In genomic region chr18:48848641-48849143, GRCh38 we compare ENCODE assay signal across 14 cellular contexts.
DNase-seq lines count a peak whose midpoint lies in the region; ATAC-seq and TF ChIP-seq lines count a peak whose summit lies in the region.
"Had no signal": no experiment of that assay in that cellular context is flagged by ENCODE, and none has a peak within 500 bp of the region (broad histone marks: within the 10 kb centered on the region; RNA-seq: fewer than 3 reads in every experiment).

No MANE protein-coding gene starts in this region.

- H3K4me2 ChIP-seq in BLaER1 treated with 17β-estradiol and CSF1 and Interleukin-3, amounts not matched to agents 10 nM and 100 nM = peak overlapping the region in 10 of 11 experiments; percentile 20 to 67 (median 57); a peak in 20 of 22 replicates
- peak overlapping the region; percentile 5 for H3K4me2 ChIP-seq in neural progenitor cell
- no peak overlapping the region for H3K4me2 ChIP-seq in H9 (ENCODE audit: insufficient read depth, insufficient read length, low read length)

- H3K56ac ChIP-seq in H9 (ENCODE audit: insufficient read length, low read depth, low read length) = no peak overlapping the region

- H3T11ph ChIP-seq in H9 (ENCODE audit: low read length) = no peak overlapping the region

- no peak overlapping the region for H2BK5ac ChIP-seq in H9 (ENCODE audit: insufficient read length, low read length)

- peaks cover 58 to 81% (median 77%) of the 10 kb centered on the region in 10 experiments for H3K4me1 ChIP-seq in BLaER1 treated with 17β-estradiol and CSF1 and Interleukin-3, amounts not matched to agents 10 nM and 100 nM
- peaks cover 7% of the 10 kb centered on the region for H3K4me1 ChIP-seq in Panc1 (ENCODE audit: control insufficient read depth, insufficient read depth, low read length)
- peaks cover 31% of the 10 kb centered on the region for H3K4me1 ChIP-seq in neural progenitor cell
- no peaks in the 10 kb centered on the region for H3K4me1 ChIP-seq in H9 (ENCODE audit: insufficient read depth, low read length)
- H3K4me1 ChIP-seq: SJCRH30 had no signal

- no peak overlapping the region for H3K4ac ChIP-seq in H9 (ENCODE audit: low read depth, low read length)

- H3K9ac ChIP-seq in BLaER1 treated with 17β-estradiol and CSF1 and Interleukin-3, amounts not matched to agents 10 nM and 100 nM = no peak overlapping the region
- H3K9ac ChIP-seq in neural progenitor cell = no peak overlapping the region
- no peak overlapping the region for H3K9ac ChIP-seq in H9 (ENCODE audit: extremely low read depth, insufficient read length, low read length)

- H3K27me3 ChIP-seq in BLaER1 treated with 17β-estradiol and CSF1 and Interleukin-3, amounts not matched to agents 10 nM and 100 nM = no peaks in the 10 kb centered on the region
- H3K27me3 ChIP-seq in Panc1 (ENCODE audit: control insufficient read depth, insufficient read depth, low read length) (no peaks in the 10 kb centered on the region), neural progenitor cell (no peaks in the 10 kb centered on the region), H9 (ENCODE audit: insufficient read depth, low read length) (no peaks in the 10 kb centered on the region)
- H3K27me3 ChIP-seq: SJCRH30, spleen, vagina had no signal

- peaks cover 64% of the 10 kb centered on the region for H3K4me1 Mint-ChIP-seq in neural progenitor cell
- H3K4me1 Mint-ChIP-seq in H9 = peaks cover 30 to 42% of the 10 kb centered on the region in 2 experiments
- no peaks in the 10 kb centered on the region for H3K4me1 Mint-ChIP-seq in Calu3 (ENCODE audit: low read depth, unreplicated experiment)

- DNase-seq in Panc1 (ENCODE audit: low read depth, low spot score) (no peak), neural progenitor cell (ENCODE audit: low spot score) (peak; percentile 69), H9 (no peak), Calu3 (no peak)
- DNase-seq: amniotic stem cell, NCI-H524 treated with DMSO at 0.1 percent for 48 hours, SJCRH30 had no signal

- H4K91ac ChIP-seq in H9 (ENCODE audit: insufficient read length, low read depth, low read length) = no peak overlapping the region

- no peak overlapping the region; a peak in 1 of 22 replicates for H3K27ac ChIP-seq in BLaER1 treated with 17β-estradiol and CSF1 and Interleukin-3, amounts not matched to agents 10 nM and 100 nM
- H3K27ac ChIP-seq in Panc1 (ENCODE audit: low read length) (no peak overlapping the region), neural progenitor cell (no peak overlapping the region), H9 (ENCODE audit: insufficient read length, low read depth, low read length) (no peak overlapping the region)
- H3K27ac ChIP-seq: SJCRH30, spleen, vagina had no signal

- no peak overlapping the region for H3K23ac ChIP-seq in H9 (ENCODE audit: insufficient read length, low read depth, low read length)

- H3K18ac ChIP-seq in H9 (ENCODE audit: insufficient read length, low read depth, low read length) = no peak overlapping the region

- no peak overlapping the region for H3K14ac ChIP-seq in H9 (ENCODE audit: insufficient read depth, low read length)

- peaks cover 3% of the 10 kb centered on the region for H3K9me3 Mint-ChIP-seq in neural progenitor cell
- H3K9me3 Mint-ChIP-seq in H9 = no peaks in the 10 kb centered on the region
- H3K9me3 Mint-ChIP-seq in Calu3 (ENCODE audit: low read depth, unreplicated experiment) = peaks cover 10% of the 10 kb centered on the region

- H2BK20ac ChIP-seq in H9 (ENCODE audit: low read depth, low read length, poor library complexity, severe bottlenecking) = no peak overlapping the region

- BruUV-seq in Panc1 (replicated peaks; lab: Mats Ljungman, UMichigan) = no TSS peak
- BruUV-seq in Calu3 (replicated peaks; lab: Mats Ljungman, UMichigan) = no TSS peak

- no peaks in the 10 kb centered on the region for H4K20me1 ChIP-seq in BLaER1 treated with 17β-estradiol and CSF1 and Interleukin-3, amounts not matched to agents 10 nM and 100 nM
- H4K20me1 ChIP-seq in neural progenitor cell (ENCODE audit: low read depth) = no peaks in the 10 kb centered on the region
- no peaks in the 10 kb centered on the region for H4K20me1 ChIP-seq in H9 (ENCODE audit: control insufficient read depth, insufficient read depth, insufficient read length)

- H3K27ac Mint-ChIP-seq in neural progenitor cell (peak overlapping the region; percentile 74), H9 (peak overlapping the region in 1 of 3 experiments; percentile 71; a peak in 1 of 7 replicates), Calu3 (ENCODE audit: unreplicated experiment) (no peak overlapping the region)

- CTCF ChIA-PET in Panc1 (lab: Charles Lee) = no interaction called here
- CTCF ChIA-PET in Calu3 (lab: Charles Lee) = no interaction called here

- POLR2A ChIA-PET in Panc1 (lab: Charles Lee) = no interaction called here

- ATAC-seq in Panc1 (peak; percentile 66), esophagus mucosa (peak; percentile 78), GM19035 (IDR thresholded peaks at IDR 0.05; ENCODE audit: unreplicated experiment) (no peak), HG02610 (IDR thresholded peaks at IDR 0.05; ENCODE audit: unreplicated experiment) (no peak)
- ATAC-seq: naive thymus-derived CD8-positive, alpha-beta T cell had no signal

- H2AFZ ChIP-seq in neural progenitor cell (replicated peaks) (no peak overlapping the region), H9 (ENCODE audit: low read length) (no peak overlapping the region)

- H2BK12ac ChIP-seq in H9 (ENCODE audit: insufficient read length, low read depth, low read length) = no peak overlapping the region

- H3F3A ChIP-seq in neural progenitor cell (ENCODE audit: low read depth) = no peaks in the 10 kb centered on the region

- H3K79me2 ChIP-seq in neural progenitor cell (ENCODE audit: low read depth) (no peaks in the 10 kb centered on the region), H9 (ENCODE audit: insufficient read depth, low read length) (no peaks in the 10 kb centered on the region)

- H3K36me3 Mint-ChIP-seq in neural progenitor cell (peaks cover 4% of the 10 kb centered on the region), H9 (ENCODE audit: insufficient read depth in 1 of 3, low read depth in 3 of 3) (peaks cover 0 to 2% (median 0%) of the 10 kb centered on the region in 3 experiments; a peak in 1 of 7 replicates), Calu3 (ENCODE audit: insufficient read depth, unreplicated experiment) (no peaks in the 10 kb centered on the region)
- H3K36me3 Mint-ChIP-seq: naive thymus-derived CD8-positive, alpha-beta T cell had no signal

- no peaks in the 10 kb centered on the region for H3K23me2 ChIP-seq in H9 (ENCODE audit: insufficient read length, low read depth, low read length, poor library complexity, severe bottlenecking)

- H3K27me3 Mint-ChIP-seq in neural progenitor cell (ENCODE audit: insufficient read depth, low read depth) (peaks cover 8% of the 10 kb centered on the region), H9 (ENCODE audit: low read depth) (peaks cover 3% of the 10 kb centered on the region; the same call in 1 of the 2 replicates), Calu3 (ENCODE audit: unreplicated experiment) (no peaks in the 10 kb centered on the region)
- H3K27me3 Mint-ChIP-seq: naive thymus-derived CD8-positive, alpha-beta T cell had no signal

- in situ Hi-C loops in Panc1 (cut with HindIII; ENCODE audit: low pct_unique_long_range_greater_than_20kb, low sequenced_read_pairs) = no loop called here

- no peak overlapping the region for H3K4me3 Mint-ChIP-seq in neural progenitor cell
- H3K4me3 Mint-ChIP-seq in H9 = no peak overlapping the region; a peak in 1 of 5 replicates
- H3K4me3 Mint-ChIP-seq in Calu3 (ENCODE audit: low read depth, unreplicated experiment) = no peak overlapping the region
- H3K4me3 Mint-ChIP-seq: naive thymus-derived CD8-positive, alpha-beta T cell had no signal

- no peaks in the 10 kb centered on the region for H3K79me1 ChIP-seq in H9 (ENCODE audit: insufficient read depth, low read depth, low read length, poor library complexity, severe bottlenecking)

- intact Hi-C loops in Panc1 (cut with micrococcal nuclease; ENCODE audit: unreplicated experiment) = no loop called here
- intact Hi-C loops in Calu3 (cut with micrococcal nuclease; ENCODE audit: unreplicated experiment) = no loop called here

- peaks cover 0 to 4% (median 0%) of the 10 kb centered on the region in 11 experiments; a peak in 1 of 22 replicates for H3K9me3 ChIP-seq in BLaER1 treated with 17β-estradiol and CSF1 and Interleukin-3, amounts not matched to agents 10 nM and 100 nM (replicated peaks in 1 of 11)
- no peaks in the 10 kb centered on the region for H3K9me3 ChIP-seq in Panc1 (ENCODE audit: control insufficient read depth, insufficient read depth, low read depth, low read length)
- no peaks in the 10 kb centered on the region for H3K9me3 ChIP-seq in neural progenitor cell (ENCODE audit: low read depth)
- H3K9me3 ChIP-seq in H9 (ENCODE audit: control insufficient read depth, low read depth, low read length) = no peaks in the 10 kb centered on the region
- H3K9me3 ChIP-seq: SJCRH30, spleen, vagina had no signal

- H2BK120ac ChIP-seq in H9 (ENCODE audit: low read depth, low read length, poor library complexity, severe bottlenecking) = no peak overlapping the region

- no peak overlapping the region for H3K4me3 ChIP-seq in BLaER1 treated with 17β-estradiol and CSF1 and Interleukin-3, amounts not matched to agents 10 nM and 100 nM
- H3K4me3 ChIP-seq in Panc1 (ENCODE audit: low read depth in 2 of 2, low read length in 2 of 2) (no peak overlapping the region), neural progenitor cell (no peak overlapping the region)
- H3K4me3 ChIP-seq: SJCRH30, spleen, vagina had no signal

- H2AK5ac ChIP-seq in H9 (ENCODE audit: insufficient read length, low read length) = no peak overlapping the region

- H4K5ac ChIP-seq in H9 (ENCODE audit: insufficient read length, low read depth, low read length) = no peak overlapping the region

- no peak overlapping the region for H4K8ac ChIP-seq in H9 (replicated peaks; ENCODE audit: insufficient read length, low read depth, low read length)

- TF ChIP-seq CTCF in Panc1 (IDR thresholded peaks at IDR 0.05) = no peak
- no peak for TF ChIP-seq CTCF in neural progenitor cell (IDR thresholded peaks at IDR 0.05)
- no peak for TF ChIP-seq CTCF in H9 (conservative IDR thresholded peaks at IDR 0.05)
- no peak for TF ChIP-seq CTCF in Calu3 (IDR thresholded peaks at IDR 0.05; ENCODE audit: unreplicated experiment)

- H3K36me3 ChIP-seq in BLaER1 treated with 17β-estradiol and CSF1 and Interleukin-3, amounts not matched to agents 10 nM and 100 nM = no peaks in the 10 kb centered on the region
- H3K36me3 ChIP-seq in Panc1 (ENCODE audit: control insufficient read depth, insufficient read depth, low read length) (no peaks in the 10 kb centered on the region), neural progenitor cell (no peaks in the 10 kb centered on the region)
- H3K36me3 ChIP-seq: SJCRH30, spleen, vagina had no signal

- WGBS in H9 (ENCODE audit: extremely low coverage, insufficient read length, low lambda C conversion rate) = no CpG with 5 or more reads among the region's 13 CpGs

- H2BK15ac ChIP-seq in H9 (ENCODE audit: low read depth, low read length) = no peak overlapping the region

Comparison
In these comparisons a context has a peak if more than half of its experiments do, and no peak if none do; other contexts are left out.
1. ATAC-seq: peak in Panc1 (single experiment) and esophagus mucosa (single experiment); none in GM19035 (single experiment) and HG02610 (single experiment).